In the genomic region with DNA sequence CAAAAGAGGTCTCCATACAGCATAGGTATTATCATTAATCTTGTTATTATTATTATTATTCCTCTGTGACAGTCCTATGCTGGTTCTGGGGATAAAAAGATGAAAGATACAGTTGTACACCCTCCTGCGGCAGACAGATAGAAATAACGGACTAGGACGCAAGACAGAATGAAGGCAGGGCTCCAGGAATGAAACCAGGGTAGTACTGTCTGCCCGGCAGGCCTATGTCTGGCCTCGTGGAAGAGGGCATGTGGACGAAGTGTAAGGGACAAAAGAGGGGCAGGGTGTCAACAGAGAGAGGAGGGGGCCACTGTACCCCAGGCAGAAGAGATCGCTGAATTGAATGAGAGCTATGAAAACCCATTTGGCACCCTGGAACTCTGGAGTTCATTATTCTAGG, we compare ENCODE assay signal across 35 cellular contexts. TPM values are rescaled to one million over a fixed set of nuclear protein-coding genes. Genes with fewer than 3 reads are reported as not detected.
"Had no signal": no experiment of that assay in that cellular context is flagged by ENCODE, and none has a peak within 500 bp of the region (broad histone marks: within the 10 kb centered on the region; RNA-seq: fewer than 3 reads in every experiment).

No MANE protein-coding gene starts in this region.

- H3K9me3 Mint-ChIP-seq: activated CD4-positive, alpha-beta memory T cell treated with anti-CD3 and anti-CD28 coated beads, Interleukin-2, amount 10 ng/mL, durations not matched to agents 7 days and 5 days; activated naive CD4-positive, alpha-beta T cell treated with anti-CD3 and anti-CD28 coated beads, Interleukin-2, amount 10 ng/mL, durations not matched to agents 7 days and 5 days; activated naive CD8-positive, alpha-beta T cell treated with anti-CD3 and anti-CD28 coated beads, Interleukin-2, amount 50 U/mL, for 24 hours; T-helper 1 cell treated with Interleukin-12 subunit alpha and Interleukin-12 subunit beta and Interleukin-4 antibody, amounts not matched to agents 30 μg/mL and 1 μg/mL, for 36 hours; T-helper 2 cell treated with Interferon-gamma antibody and Interleukin-4, amounts not matched to agents 5 μg/mL and 100 μg/mL, for 36 hours had no signal

- H3K27ac Mint-ChIP-seq: activated CD4-positive, alpha-beta memory T cell treated with anti-CD3 and anti-CD28 coated beads, Interleukin-2, amount 10 ng/mL, durations not matched to agents 7 days and 5 days; activated CD8-positive, alpha-beta memory T cell treated with anti-CD3 and anti-CD28 coated beads, Interleukin-2, amount 10 ng/mL, durations not matched to agents 7 days and 5 days; activated naive CD4-positive, alpha-beta T cell treated with anti-CD3 and anti-CD28 coated beads, Interleukin-2, amount 10 ng/mL, durations not matched to agents 7 days and 5 days; activated naive CD8-positive, alpha-beta T cell; activated naive CD8-positive, alpha-beta T cell treated with anti-CD3 and anti-CD28 coated beads, Interleukin-2, amount 50 U/mL, for 24 hours; T-helper 1 cell treated with Interleukin-12 subunit alpha and Interleukin-12 subunit beta and Interleukin-4 antibody, amounts not matched to agents 30 μg/mL and 1 μg/mL, for 36 hours; T-helper 2 cell treated with Interferon-gamma antibody and Interleukin-4, amounts not matched to agents 5 μg/mL and 100 μg/mL, for 36 hours had no signal

- H3K4me1 Mint-ChIP-seq: activated CD4-positive, alpha-beta memory T cell treated with anti-CD3 and anti-CD28 coated beads, Interleukin-2, amount 10 ng/mL, durations not matched to agents 7 days and 5 days; activated CD8-positive, alpha-beta memory T cell treated with anti-CD3 and anti-CD28 coated beads, Interleukin-2, amount 10 ng/mL, durations not matched to agents 7 days and 5 days; activated naive CD4-positive, alpha-beta T cell treated with anti-CD3 and anti-CD28 coated beads, Interleukin-2, amount 10 ng/mL, durations not matched to agents 7 days and 5 days; activated naive CD8-positive, alpha-beta T cell treated with anti-CD3 and anti-CD28 coated beads, Interleukin-2, amount 50 U/mL, for 24 hours had no signal

- H2AFZ ChIP-seq: PC-9 had no signal

- H3K4me2 ChIP-seq: PC-9 had no signal

- ATAC-seq: activated CD8-positive, alpha-beta memory T cell treated with anti-CD3 and anti-CD28 coated beads, Interleukin-2, amount 10 ng/mL, durations not matched to agents 7 days and 5 days; activated naive CD8-positive, alpha-beta T cell treated with anti-CD3 and anti-CD28 coated beads, Interleukin-2, amount 50 U/mL, for 24 hours; Right ventricle myocardium inferior had no signal

- H3K36me3 ChIP-seq: cardiac muscle cell, MG63, WERI-Rb-1 had no signal

- DNase-seq: activated CD4-positive, alpha-beta memory T cell treated with anti-CD3 and anti-CD28 coated beads, Interleukin-2, amount 10 ng/mL, durations not matched to agents 7 days and 5 days; activated CD4-positive, alpha-beta T cell treated with anti-CD3 and anti-CD28 coated beads for 1 hour; activated CD4-positive, alpha-beta T cell treated with anti-CD3 and anti-CD28 coated beads for 48 hours; activated CD4-positive, CD25-positive, alpha-beta regulatory T cell; activated CD8-positive, alpha-beta memory T cell treated with anti-CD3 and anti-CD28 coated beads for 24 hours; activated CD8-positive, alpha-beta memory T cell treated with anti-CD3 and anti-CD28 coated beads, Interleukin-2, amount 10 ng/mL, durations not matched to agents 7 days and 5 days; activated CD8-positive, alpha-beta memory T cell treated with anti-CD3 and anti-CD28 coated beads, Interleukin-2, amount 50 U/mL, for 48 hours; activated effector memory CD4-positive, alpha-beta T cell treated with Interleukin-2 at 50 U/mL for 16 hours; activated naive CD4-positive, alpha-beta T cell treated with anti-CD3 and anti-CD28 coated beads, Interleukin-2, amount 10 ng/mL, durations not matched to agents 7 days and 5 days; activated naive CD8-positive, alpha-beta T cell treated with anti-CD3 and anti-CD28 coated beads, Interleukin-2, amount 50 U/mL, for 24 hours; activated T-cell treated with anti-CD3 and anti-CD28 coated beads, Interleukin-2, amount 50 U/mL, for 48 hours; aorta; Kasumi-1; KG1; MG63; NCI-H1048; NCI-H1105 treated with DMSO at 0.1 percent for 48 hours; NCI-H1436; NCI-H1694; NCI-H1930; NCI-H2081 treated with DMSO at 0.1 percent for 48 hours; NCI-H510A; NCI-H526; NCI-H748 treated with DMSO at 0.1 percent for 48 hours; NK-92 treated with Interleukin-12 subunit alpha and Interleukin-12 subunit beta, amount 100 ng/mL, for 24 hours; PC-9; SIG-M5; WERI-Rb-1 had no signal

- H3K27me3 Mint-ChIP-seq: activated CD8-positive, alpha-beta memory T cell treated with anti-CD3 and anti-CD28 coated beads, Interleukin-2, amount 10 ng/mL, durations not matched to agents 7 days and 5 days; activated naive CD8-positive, alpha-beta T cell; activated naive CD8-positive, alpha-beta T cell treated with anti-CD3 and anti-CD28 coated beads, Interleukin-2, amount 50 U/mL, for 24 hours had no signal

- H3K4me3 ChIP-seq: cardiac muscle cell, MG63, PC-9 had no signal

- H3K36me3 Mint-ChIP-seq: activated CD8-positive, alpha-beta memory T cell treated with anti-CD3 and anti-CD28 coated beads, Interleukin-2, amount 10 ng/mL, durations not matched to agents 7 days and 5 days; activated naive CD4-positive, alpha-beta T cell treated with anti-CD3 and anti-CD28 coated beads, Interleukin-2, amount 10 ng/mL, durations not matched to agents 7 days and 5 days; activated naive CD8-positive, alpha-beta T cell had no signal

- H3K4me3 Mint-ChIP-seq: activated CD4-positive, alpha-beta memory T cell treated with anti-CD3 and anti-CD28 coated beads, Interleukin-2, amount 10 ng/mL, durations not matched to agents 7 days and 5 days; activated CD8-positive, alpha-beta memory T cell treated with anti-CD3 and anti-CD28 coated beads, Interleukin-2, amount 10 ng/mL, durations not matched to agents 7 days and 5 days; activated naive CD4-positive, alpha-beta T cell treated with anti-CD3 and anti-CD28 coated beads, Interleukin-2, amount 10 ng/mL, durations not matched to agents 7 days and 5 days; activated naive CD8-positive, alpha-beta T cell; activated naive CD8-positive, alpha-beta T cell treated with anti-CD3 and anti-CD28 coated beads, Interleukin-2, amount 50 U/mL, for 24 hours; T-helper 1 cell treated with Interleukin-12 subunit alpha and Interleukin-12 subunit beta and Interleukin-4 antibody, amounts not matched to agents 30 μg/mL and 1 μg/mL, for 36 hours; T-helper 2 cell treated with Interferon-gamma antibody and Interleukin-4, amounts not matched to agents 5 μg/mL and 100 μg/mL, for 36 hours had no signal

- H3K27ac ChIP-seq: cardiac muscle cell, PC-9, RWPE1, WERI-Rb-1 had no signal

RNA-seq across cellular contexts. Expression of a gene that starts 25.2 kb away (rescaled TPM):
- total RNA-seq: OCI-LY7, PC-9 had no signal
- polyA plus RNA-seq: cardiac muscle cell had no signal

RNA-seq across cellular contexts. Expression of a gene that starts 52.7 kb away (rescaled TPM):
- total RNA-seq: OCI-LY7, PC-9 had no signal
